8 cellular contexts compared by ENCODE assay signal in genomic region chr19:44142014-44142523, GRCh38. TPM values are rescaled to one million over a fixed set of nuclear protein-coding genes. Genes with fewer than 3 reads are reported as not detected.
DNase-seq lines count a peak whose midpoint lies in the region; ATAC-seq and TF ChIP-seq lines count a peak whose summit lies in the region.

No MANE protein-coding gene starts in this region.

- no peaks in the 10 kb centered on the region for H3K4me1 ChIP-seq in SJCRH30

- peak overlapping the region; percentile 9 for H3K27ac Mint-ChIP-seq in endothelial cell (ENCODE audit: unreplicated experiment)

- TF ChIP-seq CTCF in endothelial cell (IDR thresholded peaks at IDR 0.05; ENCODE audit: unreplicated experiment) = no peak

- no peaks in the 10 kb centered on the region for H3K9me3 ChIP-seq in SJCRH30 (replicated peaks)

- H3K27ac ChIP-seq in SJCRH30 = peak overlapping the region; percentile 73

- H3K36me3 Mint-ChIP-seq in endothelial cell (ENCODE audit: low read depth, unreplicated experiment) = no peaks in the 10 kb centered on the region

- no peaks in the 10 kb centered on the region for H3K27me3 ChIP-seq in SJCRH30

- DNase-seq in activated effector memory CD4-positive, alpha-beta T cell treated with Interleukin-2 at 50 U/mL for 16 hours = peak; percentile 2
- no peak for DNase-seq in activated effector memory CD4-positive, alpha-beta T cell treated with anti-CD3 and anti-CD28 coated beads, Interleukin-2, amount 50 U/mL, for 16 hours
- DNase-seq in SJCRH30 (peak; percentile 7 to 30), endothelial cell (ENCODE audit: low spot score) (peak; percentile 5), myocyte (ENCODE audit: low read depth) (peak; percentile 35), GF-D8 (lab: John Stamatoyannopoulos, UW) (no peak)

- H3K27me3 Mint-ChIP-seq in endothelial cell (ENCODE audit: unreplicated experiment) = no peaks in the 10 kb centered on the region

- peaks cover 13% of the 10 kb centered on the region for H3K36me3 ChIP-seq in SJCRH30

- peak overlapping the region; percentile 98 for H3K4me3 Mint-ChIP-seq in endothelial cell (ENCODE audit: unreplicated experiment)

- no peaks in the 10 kb centered on the region for H3K9me3 Mint-ChIP-seq in endothelial cell (ENCODE audit: unreplicated experiment)

- H3K4me1 Mint-ChIP-seq in endothelial cell (ENCODE audit: unreplicated experiment) = peaks cover 15% of the 10 kb centered on the region

- H3K4me3 ChIP-seq in SJCRH30 = peak overlapping the region; percentile 88

- no peak for ATAC-seq in HG03378 (IDR thresholded peaks at IDR 0.05; ENCODE audit: unreplicated experiment)
- no peak for ATAC-seq in HG03571 (IDR thresholded peaks at IDR 0.05; ENCODE audit: unreplicated experiment)

RNA-seq across cellular contexts. Expression of gene ZNF234, which starts 0.7 kb away (rescaled TPM):
- 10.5 and 11.6 TPM in 2 replicates for total RNA-seq in SJCRH30 (2014; rRNA removed; shearing (Covaris generic))
- total RNA-seq in endothelial cell (ENCODE audit: unreplicated experiment) (17.8 TPM), myocyte (15.5 and 16.9 TPM in 2 replicates)
- 7.4 TPM for polyA plus RNA-seq in myocyte (2012)

RNA-seq across cellular contexts. Expression of gene ZNF226, which starts 22.8 kb away (rescaled TPM):
- total RNA-seq in SJCRH30 (2014; rRNA removed; shearing (Covaris generic)) = 14.8 and 18.0 TPM in 2 replicates
- total RNA-seq in endothelial cell (ENCODE audit: unreplicated experiment) (23.2 TPM), myocyte (18.9 and 23.2 TPM in 2 replicates)
- polyA plus RNA-seq in myocyte (2012) = 33.2 TPM

RNA-seq across cellular contexts. Expression of gene ZNF225, which starts 28.9 kb away (rescaled TPM):
- 5.1 and 6.3 TPM in 2 replicates for total RNA-seq in SJCRH30 (2014; rRNA removed; shearing (Covaris generic))
- total RNA-seq in endothelial cell (ENCODE audit: unreplicated experiment) (7.1 TPM), myocyte (4.9 and 5.7 TPM in 2 replicates)
- polyA plus RNA-seq in myocyte (2012) = 3.0 TPM

RNA-seq across cellular contexts. Expression of gene ZNF224, which starts 47.9 kb away (rescaled TPM):
- 18.1 and 26.3 TPM in 2 replicates for total RNA-seq in SJCRH30 (2014; rRNA removed; shearing (Covaris generic))
- total RNA-seq in endothelial cell (ENCODE audit: unreplicated experiment) = 36.0 TPM
- 11.7 and 19.4 TPM in 2 replicates for total RNA-seq in myocyte
- 11.3 TPM for polyA plus RNA-seq in myocyte (2012)

Comparison
In these comparisons a context has a peak if more than half of its experiments do, and no peak if none do; other contexts are left out.
1. DNase-seq: peak in activated effector memory CD4-positive, alpha-beta T cell treated with Interleukin-2 at 50 U/mL for 16 hours (single experiment), SJCRH30 (2 of 2), endothelial cell (single experiment) and myocyte (single experiment); none in activated effector memory CD4-positive, alpha-beta T cell treated with anti-CD3 and anti-CD28 coated beads, Interleukin-2, amount 50 U/mL, for 16 hours (single experiment) and GF-D8 (single experiment).